Comparison of ENCODE assay signal across 8 cellular contexts in genomic region chr10:133394801-133395221, GRCh38. TPM values are rescaled to one million over a fixed set of nuclear protein-coding genes. Genes with fewer than 3 reads are reported as not detected.
A peak's percentile ranks its signal among the peaks of the same experiment; 100 is the strongest.
DNase-seq lines count a peak whose midpoint lies in the region; ATAC-seq and TF ChIP-seq lines count a peak whose summit lies in the region.

No MANE protein-coding gene starts in this region.

- ATAC-seq in thoracic aorta (ENCODE audit: insufficient number of reproducible peaks, low FRiP score, low read depth) (no peak), HG03460 (IDR thresholded peaks at IDR 0.05; ENCODE audit: unreplicated experiment) (no peak)

- intact Hi-C loops in activated CD4-positive, alpha-beta T cell treated with anti-CD3 and anti-CD28 coated beads, Interleukin-2, amount 10 ng/mL, durations not matched to agents 24 days and 14 days (cut with micrococcal nuclease): loop anchor here (1.0 to 5.0 kb wide), 4 partner anchors 17 to 88 kb away; partner anchors contain the start of genes TUBGCP2 and ZNF511

- peaks cover 43% of the 10 kb centered on the region for H3K36me3 Mint-ChIP-seq in activated CD4-positive, alpha-beta T cell treated with anti-CD3 and anti-CD28 coated beads, Interleukin-2, amount 10 ng/mL, durations not matched to agents 24 days and 14 days (ENCODE audit: low read depth)

- H3K27me3 ChIP-seq in adipocyte (replicated peaks; ENCODE audit: control insufficient read depth, insufficient read depth, low read length) (no peaks in the 10 kb centered on the region), thoracic aorta (replicated peaks; ENCODE audit: insufficient read depth) (no peaks in the 10 kb centered on the region)

- no peaks in the 10 kb centered on the region for H3K27me3 Mint-ChIP-seq in activated CD4-positive, alpha-beta T cell treated with anti-CD3 and anti-CD28 coated beads, Interleukin-2, amount 10 ng/mL, durations not matched to agents 24 days and 14 days

- TF ChIP-seq CTCF in thoracic aorta (IDR thresholded peaks at IDR 0.05): no peak

- H3K9ac ChIP-seq in adipocyte (ENCODE audit: low read length): peak overlapping the region; percentile 94

- H3K4me3 Mint-ChIP-seq in activated CD4-positive, alpha-beta T cell treated with anti-CD3 and anti-CD28 coated beads, Interleukin-2, amount 10 ng/mL, durations not matched to agents 24 days and 14 days: peak overlapping the region; percentile 97

- peaks cover 13% of the 10 kb centered on the region for H3K4me1 ChIP-seq in adipocyte (ENCODE audit: control insufficient read depth, insufficient read depth, low read length)
- H3K4me1 ChIP-seq in thoracic aorta (ENCODE audit: control insufficient read depth in 1 of 2, low read depth in 2 of 2): peaks cover 10 to 15% of the 10 kb centered on the region in 2 donors

- H3K9me3 ChIP-seq in adipocyte (ENCODE audit: control insufficient read depth, low read length): no peaks in the 10 kb centered on the region
- H3K9me3 ChIP-seq in thoracic aorta: no peaks in the 10 kb centered on the region

- H3K27ac ChIP-seq in thoracic aorta: peak overlapping the region; percentile 69 to 71

- DNase-seq in activated CD4-positive, alpha-beta T cell treated with anti-CD3 and anti-CD28 coated beads, Interleukin-2, amount 10 ng/mL, durations not matched to agents 24 days and 14 days: no peak
- no peak for DNase-seq in activated CD4-positive, alpha-beta T cell treated with anti-CD3 and anti-CD28 coated beads for 1 hour
- DNase-seq in adipocyte (ENCODE audit: low read depth): no peak
- peak; percentile 24 for DNase-seq in kidney tubule cell (ENCODE audit: low spot score)
- DNase-seq in thoracic aorta (ENCODE audit: low spot score): no peak
- no peak for DNase-seq in DMS153 treated with DMSO at 0.1 percent for 48 hours (lab: John Stamatoyannopoulos, UW; ENCODE audit: unreplicated experiment)
- DNase-seq in NK-92 treated with Interleukin-12 subunit alpha and Interleukin-12 subunit beta, amount 100 ng/mL, for 24 hours (lab: John Stamatoyannopoulos, UW): no peak

- peaks cover 28% of the 10 kb centered on the region for H3K36me3 ChIP-seq in adipocyte (ENCODE audit: control insufficient read depth, insufficient read depth, low read length, severe bottlenecking)
- peaks cover 15% of the 10 kb centered on the region for H3K36me3 ChIP-seq in thoracic aorta

- H3K4me3 ChIP-seq in adipocyte (ENCODE audit: low read length): peak overlapping the region; percentile 89
- peak overlapping the region; percentile 98 for H3K4me3 ChIP-seq in thoracic aorta

- peak overlapping the region; percentile 98 for H3K27ac Mint-ChIP-seq in activated CD4-positive, alpha-beta T cell treated with anti-CD3 and anti-CD28 coated beads, Interleukin-2, amount 10 ng/mL, durations not matched to agents 24 days and 14 days

- no peaks in the 10 kb centered on the region for H3K9me3 Mint-ChIP-seq in activated CD4-positive, alpha-beta T cell treated with anti-CD3 and anti-CD28 coated beads, Interleukin-2, amount 10 ng/mL, durations not matched to agents 24 days and 14 days

- H3K4me1 Mint-ChIP-seq in activated CD4-positive, alpha-beta T cell treated with anti-CD3 and anti-CD28 coated beads, Interleukin-2, amount 10 ng/mL, durations not matched to agents 24 days and 14 days: peaks cover 36% of the 10 kb centered on the region

RNA-seq across cellular contexts. Expression of gene MTG1, which starts 0.9 kb away (rescaled TPM):
- total RNA-seq in activated CD4-positive, alpha-beta T cell treated with anti-CD3 and anti-CD28 coated beads, Interleukin-2, amount 10 ng/mL, durations not matched to agents 24 days and 14 days: 66.8 and 68.1 TPM in 2 replicates
- 10 to 100 TPM; 18.0 to 18.6 TPM for total RNA-seq in thoracic aorta

RNA-seq across cellular contexts. Expression of gene PAOX, which starts 15.7 kb away (rescaled TPM):
- total RNA-seq in activated CD4-positive, alpha-beta T cell treated with anti-CD3 and anti-CD28 coated beads, Interleukin-2, amount 10 ng/mL, durations not matched to agents 24 days and 14 days: 9.3 and 9.4 TPM in 2 replicates
- 1 to 10 TPM; 7.0 to 9.1 TPM for total RNA-seq in thoracic aorta

RNA-seq across cellular contexts. Expression of gene ECHS1, which starts 21.7 kb away (rescaled TPM):
- 64.3 and 66.3 TPM in 2 replicates for total RNA-seq in activated CD4-positive, alpha-beta T cell treated with anti-CD3 and anti-CD28 coated beads, Interleukin-2, amount 10 ng/mL, durations not matched to agents 24 days and 14 days
- 10 to 100 TPM; 27.5 to 64.6 TPM for total RNA-seq in thoracic aorta

RNA-seq across cellular contexts. Expression of gene SPRN, which starts 29.6 kb away (rescaled TPM):
- not detected in 2 replicates for total RNA-seq in activated CD4-positive, alpha-beta T cell treated with anti-CD3 and anti-CD28 coated beads, Interleukin-2, amount 10 ng/mL, durations not matched to agents 24 days and 14 days
- not detected for total RNA-seq in thoracic aorta

RNA-seq across cellular contexts. Expression of gene FUOM, which starts 37.0 kb away (rescaled TPM):
- total RNA-seq in activated CD4-positive, alpha-beta T cell treated with anti-CD3 and anti-CD28 coated beads, Interleukin-2, amount 10 ng/mL, durations not matched to agents 24 days and 14 days: 43.6 and 46.6 TPM in 2 replicates
- 10 to 100 TPM; 13.1 to 26.1 TPM for total RNA-seq in thoracic aorta
